Comparison of ENCODE assay signal across 1 cellular context in the genomic region with DNA sequence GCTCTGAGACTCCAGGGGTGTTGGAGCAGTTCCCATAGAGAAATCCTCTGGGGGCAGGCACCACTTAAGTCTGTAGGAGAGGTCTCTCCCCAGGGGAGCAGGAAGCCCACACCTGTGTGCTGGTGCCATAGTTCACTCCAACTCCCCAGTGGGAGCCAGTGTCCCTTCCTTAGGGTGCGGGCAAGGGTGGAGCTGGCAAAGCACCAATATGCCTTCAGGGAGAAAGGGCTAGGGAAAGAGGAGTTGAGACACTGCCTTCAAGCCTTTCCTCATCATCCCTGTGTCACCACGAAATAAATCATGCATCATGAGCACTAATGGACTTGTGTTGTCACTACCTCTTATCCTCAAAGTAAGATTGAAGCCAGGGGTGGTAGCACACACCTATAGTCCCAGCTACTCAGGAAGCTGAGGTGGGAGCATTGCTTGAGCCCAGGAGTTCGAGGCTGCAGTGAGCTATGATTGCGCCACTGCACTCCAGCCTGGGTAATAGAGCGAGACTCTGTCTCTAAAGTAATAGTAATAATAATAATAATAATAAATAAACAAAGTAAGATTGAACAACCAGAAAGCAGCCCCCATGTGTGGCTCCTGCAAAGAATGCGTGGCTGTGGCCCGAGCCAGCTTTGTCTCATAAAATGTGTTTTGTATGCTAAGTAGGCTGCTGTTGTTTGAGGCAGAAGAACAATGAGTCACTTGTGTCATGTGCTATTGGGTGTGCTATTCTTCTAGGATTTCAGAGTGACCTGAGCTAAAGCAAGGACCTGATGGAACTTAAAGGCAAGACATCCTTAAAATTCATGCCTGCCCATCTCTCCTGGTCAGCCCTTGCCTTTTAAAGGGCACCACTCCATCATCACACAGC.
TF ChIP-seq lines count a peak whose summit lies in the region.

No MANE protein-coding gene starts in this region.

TF ChIP-seq in HepG2, 621 proteins besides CTCF, POLR2A, EP300 and RAD21:
- TF ChIP-seq SOX5 (CRISPR knock-in tag; IDR thresholded peaks at IDR 0.05; ENCODE audit: borderline replicate concordance) = 0 out of 2 replicates have a peak, but pooled peaks have one; percentile 21
- TF ChIP-seq RFX1 (IDR thresholded peaks at IDR 0.05) = no peak
- TF ChIP-seq EZH2 (conservative IDR thresholded peaks at IDR 0.05; ENCODE audit: low read depth, low read length) = no peak
- no peak for TF ChIP-seq SOX13 (IDR thresholded peaks at IDR 0.05)
- 0 out of 4 replicates have a peak, but pooled peaks of 1 of the 2 experiments have one; percentile 17 for TF ChIP-seq SOX13 (CRISPR knock-in tag; conservative IDR thresholded peaks at IDR 0.05 in 1 of 2, IDR thresholded peaks at IDR 0.05 in 1 of 2)
